In genomic region chr2:229858351-229858750, GRCh38 we compare ENCODE assay signal across 23 cellular contexts.
DNase-seq lines count a peak whose midpoint lies in the region; ATAC-seq, FAIRE-seq and TF ChIP-seq lines count a peak whose summit lies in the region.
"Had no signal": no experiment of that assay in that cellular context is flagged by ENCODE, and none has a peak within 500 bp of the region (broad histone marks: within the 10 kb centered on the region; RNA-seq: fewer than 3 reads in every experiment).

No MANE protein-coding gene starts in this region.

- H3K36me3 Mint-ChIP-seq in activated T-cell treated with anti-CD3 and anti-CD28 coated beads, Interleukin-2, amount 50 U/mL, for 24 hours (ENCODE audit: low read depth): peaks cover 73% of the 10 kb centered on the region
- H3K36me3 Mint-ChIP-seq in CD8-positive, alpha-beta memory T cell: peaks cover 0 to 49% (median 19%) of the 10 kb centered on the region in 3 donors
- peaks cover 31% of the 10 kb centered on the region for H3K36me3 Mint-ChIP-seq in central memory CD8-positive, alpha-beta T cell (ENCODE audit: insufficient read depth)
- H3K36me3 Mint-ChIP-seq in stimulated activated effector memory CD8-positive, alpha-beta T cell treated with anti-CD3 and anti-CD28 coated beads, Interleukin-12 subunit alpha, Interleukin-12 subunit beta, amount 100 ng/mL, for 72 hours: peaks cover 79% of the 10 kb centered on the region

- no peaks in the 10 kb centered on the region for H3K27me3 Mint-ChIP-seq in activated T-cell treated with anti-CD3 and anti-CD28 coated beads, Interleukin-2, amount 50 U/mL, for 24 hours
- H3K27me3 Mint-ChIP-seq in CD8-positive, alpha-beta memory T cell: no peaks in the 10 kb centered on the region
- no peaks in the 10 kb centered on the region for H3K27me3 Mint-ChIP-seq in central memory CD8-positive, alpha-beta T cell

- peaks cover 21% of the 10 kb centered on the region for H3K36me3 ChIP-seq in CD8-positive, alpha-beta memory T cell (ENCODE audit: insufficient read depth, low read length)

- POLR2A ChIA-PET in CD8-positive, alpha-beta memory T cell (lab: Charles Lee): no interaction called here

- H3K4me3 Mint-ChIP-seq in activated T-cell treated with anti-CD3 and anti-CD28 coated beads, Interleukin-2, amount 50 U/mL, for 24 hours: no peak overlapping the region
- no peak overlapping the region for H3K4me3 Mint-ChIP-seq in CD8-positive, alpha-beta memory T cell
- H3K4me3 Mint-ChIP-seq in central memory CD8-positive, alpha-beta T cell: no peak overlapping the region
- H3K4me3 Mint-ChIP-seq in stimulated activated effector memory CD8-positive, alpha-beta T cell treated with anti-CD3 and anti-CD28 coated beads, Interleukin-12 subunit alpha, Interleukin-12 subunit beta, amount 100 ng/mL, for 72 hours: no peak overlapping the region

- no peak overlapping the region for H3K27ac ChIP-seq in CD8-positive, alpha-beta memory T cell (ENCODE audit: low read depth, low read length)
- H3K27ac ChIP-seq: 22Rv1, PC-9, SJCRH30 had no signal

- H3K27me3 ChIP-seq in CD8-positive, alpha-beta memory T cell (ENCODE audit: insufficient read depth, low read length, poor library complexity, severe bottlenecking): no peaks in the 10 kb centered on the region
- H3K27me3 ChIP-seq: MG63, SJCRH30 had no signal

- no peak for TF ChIP-seq POLR2A in GM12891 (IDR thresholded peaks at IDR 0.05; ENCODE audit: low read depth, low read length)

- no peaks in the 10 kb centered on the region for H3K9me3 ChIP-seq in CD8-positive, alpha-beta memory T cell (ENCODE audit: low read length)
- H3K9me3 ChIP-seq: MG63, SJCRH30 had no signal

- no peaks in the 10 kb centered on the region for H3K9me3 Mint-ChIP-seq in activated T-cell treated with anti-CD3 and anti-CD28 coated beads, Interleukin-2, amount 50 U/mL, for 24 hours
- H3K9me3 Mint-ChIP-seq in CD8-positive, alpha-beta memory T cell: no peaks in the 10 kb centered on the region
- no peaks in the 10 kb centered on the region for H3K9me3 Mint-ChIP-seq in central memory CD8-positive, alpha-beta T cell
- no peaks in the 10 kb centered on the region for H3K9me3 Mint-ChIP-seq in stimulated activated effector memory CD8-positive, alpha-beta T cell treated with anti-CD3 and anti-CD28 coated beads, Interleukin-12 subunit alpha, Interleukin-12 subunit beta, amount 100 ng/mL, for 72 hours

- H3K27ac Mint-ChIP-seq in activated T-cell treated with anti-CD3 and anti-CD28 coated beads, Interleukin-2, amount 50 U/mL, for 24 hours: peak overlapping the region; percentile 4
- H3K27ac Mint-ChIP-seq in CD8-positive, alpha-beta memory T cell: peak overlapping the region in 5 of 8 donors; percentile 17 to 86 (median 43)
- H3K27ac Mint-ChIP-seq in central memory CD8-positive, alpha-beta T cell (ENCODE audit: low read depth): peak overlapping the region; percentile 52
- H3K27ac Mint-ChIP-seq in stimulated activated effector memory CD8-positive, alpha-beta T cell treated with anti-CD3 and anti-CD28 coated beads, Interleukin-12 subunit alpha, Interleukin-12 subunit beta, amount 100 ng/mL, for 72 hours: peak overlapping the region; percentile 32

- peaks cover 61% of the 10 kb centered on the region for H3K4me1 Mint-ChIP-seq in activated T-cell treated with anti-CD3 and anti-CD28 coated beads, Interleukin-2, amount 50 U/mL, for 24 hours (ENCODE audit: low read depth)
- H3K4me1 Mint-ChIP-seq in CD8-positive, alpha-beta memory T cell: peaks cover 35 to 76% (median 67%) of the 10 kb centered on the region in 3 donors
- H3K4me1 Mint-ChIP-seq in central memory CD8-positive, alpha-beta T cell: peaks cover 23% of the 10 kb centered on the region
- peaks cover 29% of the 10 kb centered on the region for H3K4me1 Mint-ChIP-seq in stimulated activated effector memory CD8-positive, alpha-beta T cell treated with anti-CD3 and anti-CD28 coated beads, Interleukin-12 subunit alpha, Interleukin-12 subunit beta, amount 100 ng/mL, for 72 hours

- no peak for ATAC-seq in central memory CD8-positive, alpha-beta T cell (replicated peaks; ENCODE audit: extremely low read depth, poor library complexity, severe bottlenecking)
- no peak for ATAC-seq in stimulated activated effector memory CD8-positive, alpha-beta T cell treated with anti-CD3 and anti-CD28 coated beads, Interleukin-12 subunit alpha, Interleukin-12 subunit beta, amount 100 ng/mL, for 72 hours
- no peak for ATAC-seq in SK-N-SH treated with all-trans-retinoic acid at 6 μM for 48 hours
- ATAC-seq in HG02763 (IDR thresholded peaks at IDR 0.05; ENCODE audit: unreplicated experiment): no peak
- ATAC-seq: Right ventricle myocardium inferior had no signal

- no peak overlapping the region for H3K4me3 ChIP-seq in CD8-positive, alpha-beta memory T cell (ENCODE audit: low read length)
- H3K4me3 ChIP-seq: MG63, PC-9, SJCRH30 had no signal

- CTCF ChIA-PET in CD8-positive, alpha-beta memory T cell (lab: Charles Lee): no interaction called here

- FAIRE-seq in GM12891 (lab: Jason Lieb, UNC): no peak
- FAIRE-seq: H1 had no signal

- DNase-seq in activated T-cell treated with anti-CD3 and anti-CD28 coated beads, Interleukin-2, amount 50 U/mL, for 24 hours: no peak
- DNase-seq in activated T-cell treated with anti-CD3 and anti-CD28 coated beads, Interleukin-2, amount 50 U/mL, for 48 hours: no peak
- no peak for DNase-seq in CD8-positive, alpha-beta memory T cell
- DNase-seq in central memory CD8-positive, alpha-beta T cell (ENCODE audit: low spot score in 2 of 2): no peak
- DNase-seq in stimulated activated effector memory CD8-positive, alpha-beta T cell treated with anti-CD3 and anti-CD28 coated beads, Interleukin-12 subunit alpha, Interleukin-12 subunit beta, amount 100 ng/mL, for 72 hours (ENCODE audit: low spot score in 2 of 2): no peak
- DNase-seq in GM12891 (ENCODE audit: insufficient read length, low spot score): no peak
- DNase-seq: ACHN, DMS 273 treated with DMSO at 0.1 percent for 48 hours, DMS79, GDM1, HCEC 1CT, KBM-7, MG63, NCI-H2029, NCI-H446, NCI-H526 treated with DMSO at 0.1 percent for 48 hours, PC-9, SJCRH30 had no signal

- H3K4me1 ChIP-seq in CD8-positive, alpha-beta memory T cell (ENCODE audit: insufficient read depth, low read length): peaks cover 3% of the 10 kb centered on the region
- H3K4me1 ChIP-seq: SJCRH30 had no signal

TF ChIP-seq in SK-N-SH treated with all-trans-retinoic acid at 6 μM for 48 hours, 23 proteins besides CTCF, POLR2A, EP300 and RAD21 (continues in another document):
- TF ChIP-seq TOX (CRISPR knock-in tag; IDR thresholded peaks at IDR 0.05; ENCODE audit: borderline replicate concordance) (no peak), ARNTL (CRISPR knock-in tag; IDR thresholded peaks at IDR 0.05; ENCODE audit: borderline replicate concordance, low read depth) (no peak), ZNF565 (CRISPR knock-in tag; conservative IDR thresholded peaks at IDR 0.05; ENCODE audit: low read depth) (no peak), ZFP3 (CRISPR knock-in tag; IDR thresholded peaks at IDR 0.05) (no peak), ZFP30 (CRISPR knock-in tag; IDR thresholded peaks at IDR 0.05) (no peak)
- TF ChIP-seq, protein P1, sequence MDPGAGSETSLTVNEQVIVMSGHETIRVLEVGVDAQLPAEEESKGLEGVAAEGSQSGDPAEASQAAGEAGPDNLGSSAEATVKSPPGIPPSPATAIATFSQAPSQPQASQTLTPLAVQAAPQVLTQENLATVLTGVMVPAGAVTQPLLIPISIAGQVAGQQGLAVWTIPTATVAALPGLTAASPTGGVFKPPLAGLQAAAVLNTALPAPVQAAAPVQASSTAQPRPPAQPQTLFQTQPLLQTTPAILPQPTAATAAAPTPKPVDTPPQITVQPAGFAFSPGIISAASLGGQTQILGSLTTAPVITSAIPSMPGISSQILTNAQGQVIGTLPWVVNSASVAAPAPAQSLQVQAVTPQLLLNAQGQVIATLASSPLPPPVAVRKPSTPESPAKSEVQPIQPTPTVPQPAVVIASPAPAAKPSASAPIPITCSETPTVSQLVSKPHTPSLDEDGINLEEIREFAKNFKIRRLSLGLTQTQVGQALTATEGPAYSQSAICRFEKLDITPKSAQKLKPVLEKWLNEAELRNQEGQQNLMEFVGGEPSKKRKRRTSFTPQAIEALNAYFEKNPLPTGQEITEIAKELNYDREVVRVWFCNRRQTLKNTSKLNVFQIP (CRISPR knock-in tag; IDR thresholded peaks at IDR 0.05; ENCODE audit: borderline replicate concordance, low read depth): no peak

TF ChIP-seq in GM12891, 5 proteins besides CTCF, POLR2A, EP300 and RAD21:
- TF ChIP-seq PAX5 (IDR thresholded peaks at IDR 0.05; ENCODE audit: insufficient read depth, low read length, severe bottlenecking): no peak
- TF ChIP-seq SPI1 (IDR thresholded peaks at IDR 0.05; ENCODE audit: low read depth, low read length): no peak
- TF ChIP-seq TAF1 (IDR thresholded peaks at IDR 0.05; ENCODE audit: low read depth, low read length): no peak
- no peak for TF ChIP-seq POLR2AphosphoS5 (IDR thresholded peaks at IDR 0.05; ENCODE audit: low read depth, low read length)
- no peak for TF ChIP-seq POU2F2 (IDR thresholded peaks at IDR 0.05; ENCODE audit: low read depth, low read length)
TF ChIP-seq in GM12891: peak in this region for 0.
